ENCODE assay signal across 23 cellular contexts in the genomic region with DNA sequence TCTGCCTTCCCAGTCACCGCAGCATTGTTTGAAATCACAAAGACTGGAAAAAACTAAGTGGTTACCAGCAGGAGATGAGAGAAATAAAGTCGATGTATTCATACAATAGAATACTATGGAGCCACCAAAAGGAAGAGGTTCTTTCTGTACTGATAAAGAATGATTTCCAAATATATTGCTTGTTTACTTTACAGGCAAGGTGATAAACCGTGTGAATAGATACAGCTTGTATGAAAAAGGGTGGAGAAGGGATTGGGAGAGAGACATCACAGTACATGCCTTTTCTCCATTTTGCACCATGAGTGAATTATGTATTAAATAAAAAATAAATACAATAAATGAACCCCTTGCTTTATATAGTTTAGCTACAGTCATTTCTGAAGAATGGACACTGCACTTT.
"Had no signal": no experiment of that assay in that cellular context is flagged by ENCODE, and none has a peak within 500 bp of the region (broad histone marks: within the 10 kb centered on the region; RNA-seq: fewer than 3 reads in every experiment).

No MANE protein-coding gene starts in this region.

- H3K27ac ChIP-seq: esophagus squamous epithelium, heart right ventricle, lower lobe of right lung, parathyroid adenoma, prostate gland, right atrium auricular region, stomach, thyroid gland, vagina had no signal

- H3K4me3 ChIP-seq: esophagus squamous epithelium, heart right ventricle, lower lobe of right lung, prostate gland, right atrium auricular region, smooth muscle cell, stomach, thyroid gland, vagina had no signal

- H3K36me3 ChIP-seq: esophagus squamous epithelium, heart right ventricle, lower lobe of right lung, prostate gland, right atrium auricular region, stomach, thyroid gland, vagina had no signal

- H3K9me3 Mint-ChIP-seq: effector memory CD8-positive, alpha-beta T cell; immature natural killer cell; naive B cell; natural killer cell treated with Interleukin-12 subunit alpha and Interleukin-12 subunit beta and Interleukin-15 and Interleukin-18, amount 100 ng/mL, for 72 hours; neural crest cell; stimulated activated effector memory CD8-positive, alpha-beta T cell treated with anti-CD3 and anti-CD28 coated beads, Interleukin-12 subunit alpha, Interleukin-12 subunit beta, amount 100 ng/mL, for 72 hours had no signal

- H3K4me1 ChIP-seq: parathyroid adenoma, prostate gland, right atrium auricular region had no signal

- H3K9me3 ChIP-seq: esophagus squamous epithelium, heart right ventricle, lower lobe of right lung, prostate gland, right atrium auricular region, stomach, thyroid gland, vagina had no signal

- ATAC-seq: effector memory CD8-positive, alpha-beta T cell; left ventricle myocardium superior; stimulated activated effector memory CD8-positive, alpha-beta T cell treated with anti-CD3 and anti-CD28 coated beads, Interleukin-12 subunit alpha, Interleukin-12 subunit beta, amount 100 ng/mL, for 72 hours had no signal

- H3K27me3 ChIP-seq: right atrium auricular region, stomach, thyroid gland, vagina had no signal

- H3K4me3 Mint-ChIP-seq: effector memory CD8-positive, alpha-beta T cell; immature natural killer cell; naive B cell; natural killer cell treated with Interleukin-12 subunit alpha and Interleukin-12 subunit beta and Interleukin-15 and Interleukin-18, amount 100 ng/mL, for 72 hours; neural crest cell; stimulated activated effector memory CD8-positive, alpha-beta T cell treated with anti-CD3 and anti-CD28 coated beads, Interleukin-12 subunit alpha, Interleukin-12 subunit beta, amount 100 ng/mL, for 72 hours had no signal

- DNase-seq: cortex of kidney; effector memory CD8-positive, alpha-beta T cell; esophagus squamous epithelium; glutamatergic neuron; heart right ventricle; islet precursor cell; left ventricle myocardium superior; lower lobe of right lung; stimulated activated CD4-positive, alpha-beta T cell treated with anti-CD3 and anti-CD28 coated beads, Interleukin-12 subunit alpha, Interleukin-12 subunit beta, amount 100 ng/mL, for 4 hours; stimulated activated CD4-positive, alpha-beta T cell treated with anti-CD3 and anti-CD28 coated beads, Interleukin-1b, Interleukin-23, amount 100 ng/mL, for 48 hours; stimulated activated naive CD4-positive, alpha-beta T cell treated with Interleukin-2 at 50 U/mL for 16 hours; stomach had no signal

- H3K36me3 Mint-ChIP-seq: immature natural killer cell; naive B cell; natural killer cell treated with Interleukin-12 subunit alpha and Interleukin-12 subunit beta and Interleukin-15 and Interleukin-18, amount 100 ng/mL, for 72 hours; stimulated activated effector memory CD8-positive, alpha-beta T cell treated with anti-CD3 and anti-CD28 coated beads, Interleukin-12 subunit alpha, Interleukin-12 subunit beta, amount 100 ng/mL, for 72 hours had no signal

- H3K4me1 Mint-ChIP-seq: naive B cell, neural crest cell had no signal

- H3K27ac Mint-ChIP-seq: effector memory CD8-positive, alpha-beta T cell; immature natural killer cell; naive B cell; natural killer cell treated with Interleukin-12 subunit alpha and Interleukin-12 subunit beta and Interleukin-15 and Interleukin-18, amount 100 ng/mL, for 72 hours; stimulated activated effector memory CD8-positive, alpha-beta T cell treated with anti-CD3 and anti-CD28 coated beads, Interleukin-12 subunit alpha, Interleukin-12 subunit beta, amount 100 ng/mL, for 72 hours had no signal
